Comparison of ENCODE assay signal across 13 cellular contexts in the genomic region with DNA sequence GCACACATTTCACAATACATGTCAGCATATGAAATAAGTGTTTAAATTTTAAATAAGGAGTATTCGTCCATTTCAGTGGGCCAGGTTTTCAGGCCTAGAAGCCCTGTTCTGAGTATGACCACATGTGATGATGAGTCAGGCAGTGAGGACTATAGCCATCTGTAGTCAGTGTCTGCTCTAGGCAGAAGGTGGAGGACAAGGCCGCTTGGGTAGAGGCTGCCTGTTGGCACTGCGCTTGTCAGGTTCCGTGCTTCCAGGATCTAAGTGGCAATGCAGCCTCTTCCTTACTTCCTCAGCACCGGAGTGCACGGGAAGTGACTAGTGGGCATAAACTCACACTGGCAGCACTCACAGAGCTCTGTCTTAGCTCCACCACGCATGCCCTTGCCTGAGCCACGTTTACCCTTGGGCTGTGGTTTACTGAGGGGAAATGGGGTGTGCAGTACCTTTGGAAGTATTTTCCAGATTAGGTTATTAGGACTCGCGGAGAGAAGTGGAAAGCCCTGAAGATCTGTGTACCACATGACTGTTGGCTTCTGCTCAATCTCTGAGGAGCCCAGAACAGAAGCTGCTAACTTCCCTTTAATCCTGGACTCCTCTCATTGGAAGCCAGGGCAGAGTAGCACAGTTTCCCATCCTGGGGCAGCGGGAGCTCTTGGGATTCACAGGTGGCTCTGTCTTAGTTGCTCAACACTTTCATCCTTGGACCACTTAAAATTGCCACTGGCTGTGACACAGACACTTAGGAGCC.
DNase-seq lines count a peak whose midpoint lies in the region; TF ChIP-seq lines count a peak whose summit lies in the region.
"Had no signal": no experiment of that assay in that cellular context is flagged by ENCODE, and none has a peak within 500 bp of the region (broad histone marks: within the 10 kb centered on the region; RNA-seq: fewer than 3 reads in every experiment).

No MANE protein-coding gene starts in this region.

- H2BK15ac ChIP-seq in mesenchymal stem cell (ENCODE audit: low read depth, poor library complexity, severe bottlenecking), result no peak overlapping the region

- no peak overlapping the region for H4K8ac ChIP-seq in mesenchymal stem cell (ENCODE audit: low read length)

- H4K91ac ChIP-seq in mesenchymal stem cell (ENCODE audit: low read length), result no peak overlapping the region

- H3K27me3 ChIP-seq in mesenchymal stem cell (ENCODE audit: control insufficient read depth in 1 of 2, insufficient read depth in 1 of 2, low read length in 2 of 2), result no peaks in the 10 kb centered on the region
- H3K27me3 ChIP-seq: stomach had no signal

- H3K4me3 ChIP-seq in AG10803 (ENCODE audit: low read length), result no peak overlapping the region
- no peak overlapping the region for H3K4me3 ChIP-seq in fibroblast of mammary gland (ENCODE audit: control insufficient read depth, low read depth, low read length)
- H3K4me3 ChIP-seq in mesenchymal stem cell (ENCODE audit: insufficient read depth in 1 of 2, low read depth in 1 of 2, low read length in 2 of 2), result no peak overlapping the region
- H3K4me3 ChIP-seq: stomach had no signal

- no peak overlapping the region for H2BK120ac ChIP-seq in mesenchymal stem cell (ENCODE audit: low read depth, low read length)

- H3K4me2 ChIP-seq in mesenchymal stem cell (ENCODE audit: low read length, poor library complexity, severe bottlenecking), result no peak overlapping the region

- no peak for TF ChIP-seq CTCF in AG10803 (conservative IDR thresholded peaks at IDR 0.05; ENCODE audit: low read length)
- TF ChIP-seq CTCF in fibroblast of mammary gland (conservative IDR thresholded peaks at IDR 0.05; ENCODE audit: control insufficient read depth, insufficient read depth, low read depth, low read length), result no peak

- no peak overlapping the region for H3K14ac ChIP-seq in mesenchymal stem cell (ENCODE audit: low read length in 2 of 2)

- DNase-seq in AG10803 (ENCODE audit: low read depth) (peak; percentile 42), RKO (ENCODE audit: low spot score) (peak; percentile 13), fibroblast of mammary gland (ENCODE audit: low read depth) (peak; percentile 75), mesenchymal stem cell (peak; percentile 38), NCI-H2081 treated with DMSO at 0.1 percent for 48 hours (lab: John Stamatoyannopoulos, UW) (no peak), NCI-H774 (lab: John Stamatoyannopoulos, UW) (no peak), posterior vena cava (ENCODE audit: low spot score) (no peak), HuH-7 (ENCODE audit: low spot score) (no peak)
- DNase-seq: activated CD4-positive, alpha-beta T cell treated with anti-CD3 and anti-CD28 coated beads, Interleukin-2, amount 50 U/mL, for 1 hour; activated naive CD4-positive, alpha-beta T cell treated with anti-CD3 and anti-CD28 coated beads, Interleukin-2, amount 10 ng/mL, durations not matched to agents 7 days and 5 days; effector CD8-positive, alpha-beta T cell; NCI-H1694; stomach had no signal

- no peak overlapping the region for H2BK5ac ChIP-seq in mesenchymal stem cell (ENCODE audit: low read depth, low read length, poor library complexity, severe bottlenecking)

- peaks cover 0 to 14% of the 10 kb centered on the region in 2 experiments for H3K36me3 ChIP-seq in mesenchymal stem cell (ENCODE audit: control insufficient read depth in 1 of 2, insufficient read depth in 2 of 2, low read depth in 1 of 2, low read length in 2 of 2)
- H3K36me3 ChIP-seq: stomach had no signal

- intact Hi-C loops in posterior vena cava (cut with DNase I), result no loop called here

- H2AK5ac ChIP-seq in mesenchymal stem cell (ENCODE audit: low read length, severe bottlenecking), result no peak overlapping the region

- H2BK12ac ChIP-seq in mesenchymal stem cell (ENCODE audit: low read length in 2 of 2), result peak overlapping the region in 1 of 2 experiments; percentile 57

- H3K79me1 ChIP-seq in mesenchymal stem cell (replicated peaks; ENCODE audit: low read length, poor library complexity, severe bottlenecking), result peaks cover 51% of the 10 kb centered on the region

- H3K4me1 ChIP-seq in mesenchymal stem cell (ENCODE audit: control insufficient read depth, insufficient read depth, low read depth, low read length), result peaks cover 5% of the 10 kb centered on the region

- no peak overlapping the region for H3K23ac ChIP-seq in mesenchymal stem cell (ENCODE audit: low read length in 2 of 2)

- peak overlapping the region; percentile 13 for H3K9ac ChIP-seq in mesenchymal stem cell (ENCODE audit: low read length)

- no peak overlapping the region for H3K18ac ChIP-seq in mesenchymal stem cell (ENCODE audit: low read depth in 1 of 2, low read length in 2 of 2)

- H2AFZ ChIP-seq in mesenchymal stem cell (ENCODE audit: low read depth, low read length), result no peak overlapping the region

- no peaks in the 10 kb centered on the region for H3K9me3 ChIP-seq in mesenchymal stem cell (ENCODE audit: control insufficient read depth, low read length)
- H3K9me3 ChIP-seq: stomach had no signal

- 98% methylated on average over 11 of the region's 11 CpGs for WGBS in mesenchymal stem cell

- no peak overlapping the region for H3K27ac ChIP-seq in mesenchymal stem cell (ENCODE audit: low read length, poor library complexity, severe bottlenecking)
- H3K27ac ChIP-seq: stomach had no signal

- no peak overlapping the region for H3K4ac ChIP-seq in mesenchymal stem cell (ENCODE audit: low read depth in 1 of 2, low read length in 2 of 2)

Comparison
In these comparisons a context has a peak if more than half of its experiments do, and no peak if none do; other contexts are left out.
1. DNase-seq: peak in AG10803 (single experiment), RKO (single experiment), fibroblast of mammary gland (single experiment) and mesenchymal stem cell (single experiment); none in NCI-H2081 treated with DMSO at 0.1 percent for 48 hours (single experiment), NCI-H774 (single experiment), posterior vena cava (single experiment) and HuH-7 (single experiment).